In genomic region chr12:92297405-92297804, GRCh38 we compare ENCODE assay signal across 1 cellular context.
TF ChIP-seq lines count a peak whose summit lies in the region.

No MANE protein-coding gene starts in this region.

TF ChIP-seq in IMR-90, 13 proteins besides CTCF, POLR2A, EP300 and RAD21 (continued from another document):
- TF ChIP-seq NFE2L2 (IDR thresholded peaks at IDR 0.05; ENCODE audit: low read depth, low read length) (no peak), BHLHE40 (IDR thresholded peaks at IDR 0.05; ENCODE audit: low read depth, low read length) (no peak), CHD1 (IDR thresholded peaks at IDR 0.05; ENCODE audit: low read depth, low read length) (no peak), SMC3 (IDR thresholded peaks at IDR 0.05; ENCODE audit: low read depth, low read length) (no peak)
